Comparison of ENCODE assay signal across 8 cellular contexts in the genomic region with DNA sequence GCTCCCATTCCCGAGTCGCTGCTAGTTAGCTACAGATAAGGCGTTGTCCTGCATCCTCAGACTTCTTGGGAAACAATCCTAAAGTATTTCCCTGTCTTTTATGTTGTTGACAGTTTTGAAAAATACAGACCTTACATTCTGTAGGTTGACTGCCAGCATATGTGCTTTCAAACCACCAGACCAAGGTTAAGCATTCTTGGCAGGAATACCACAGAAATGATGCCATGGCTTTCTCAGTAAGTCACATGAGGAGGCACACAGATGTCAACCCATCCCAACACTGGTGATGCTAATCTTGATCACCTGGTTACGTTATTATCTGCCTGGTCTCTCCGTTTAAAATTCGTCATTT. TPM values are rescaled to one million over a fixed set of nuclear protein-coding genes. Genes with fewer than 3 reads are reported as not detected.
DNase-seq lines count a peak whose midpoint lies in the region; ATAC-seq and TF ChIP-seq lines count a peak whose summit lies in the region.

No MANE protein-coding gene starts in this region.

- H3K4me2 ChIP-seq in mesendoderm (ENCODE audit: low read length): peak overlapping the region; percentile 78

- H3K18ac ChIP-seq in mesendoderm (ENCODE audit: low read length): no peak overlapping the region

- H3K4ac ChIP-seq in mesendoderm (ENCODE audit: low read depth, low read length): no peak overlapping the region

- TF ChIP-seq CTCF in body of pancreas (IDR thresholded peaks at IDR 0.05): no peak

- H2BK15ac ChIP-seq in mesendoderm (replicated peaks; ENCODE audit: low read depth): no peak overlapping the region

- H3K4me1 ChIP-seq in ACC112 (ENCODE audit: control insufficient read depth, insufficient read depth, low read length, unreplicated experiment) (peaks cover 14% of the 10 kb centered on the region), body of pancreas (peaks cover 22% of the 10 kb centered on the region), mesendoderm (ENCODE audit: control insufficient read depth, low read depth, low read length) (no peaks in the 10 kb centered on the region)

- H4K8ac ChIP-seq in mesendoderm (ENCODE audit: low read depth, low read length): no peak overlapping the region

- H2AK5ac ChIP-seq in mesendoderm (ENCODE audit: low read length): no peak overlapping the region

- peak overlapping the region; percentile 95 for H3K56ac ChIP-seq in mesendoderm (ENCODE audit: low read length)

- H4K5ac ChIP-seq in mesendoderm (ENCODE audit: low read length): no peak overlapping the region

- H3K79me2 ChIP-seq in ACC112 (ENCODE audit: control insufficient read depth, insufficient read depth, low read length, unreplicated experiment) (peaks cover 15% of the 10 kb centered on the region), mesendoderm (ENCODE audit: control insufficient read depth, insufficient read depth, low read length) (no peaks in the 10 kb centered on the region)

- H3K27ac ChIP-seq in ACC112 (ENCODE audit: low read depth, low read length): no peak overlapping the region
- H3K27ac ChIP-seq in body of pancreas: peak overlapping the region; percentile 67 to 94 (median 93)
- H3K27ac ChIP-seq in mesendoderm (ENCODE audit: low read depth, low read length): no peak overlapping the region

- no peak for TF ChIP-seq POLR2A in body of pancreas (IDR thresholded peaks at IDR 0.05)

- no peak for ATAC-seq in body of pancreas
- no peak for ATAC-seq in GM21423 (IDR thresholded peaks at IDR 0.05; ENCODE audit: unreplicated experiment)
- no peak for ATAC-seq in GM18858 (IDR thresholded peaks at IDR 0.05; ENCODE audit: unreplicated experiment)
- no peak for ATAC-seq in HG03520 (IDR thresholded peaks at IDR 0.05; ENCODE audit: unreplicated experiment)

- H2BK120ac ChIP-seq in mesendoderm (ENCODE audit: low read depth, low read length): no peak overlapping the region

- H3K79me1 ChIP-seq in mesendoderm (ENCODE audit: low read length): peaks cover 2% of the 10 kb centered on the region

- H2BK5ac ChIP-seq in mesendoderm (ENCODE audit: low read length): no peak overlapping the region

- no peak overlapping the region for H3K23ac ChIP-seq in mesendoderm (ENCODE audit: low read length)

- H3K4me3 ChIP-seq in ACC112 (ENCODE audit: low read depth, low read length) (peak overlapping the region; percentile 97), body of pancreas (peak overlapping the region in 1 of 2 donors; percentile 75), mesendoderm (ENCODE audit: low read length) (no peak overlapping the region)

- no peak overlapping the region for H2AFZ ChIP-seq in ACC112 (ENCODE audit: low read length, unreplicated experiment)

- 10 to 13% methylated on average over 6 of the region's 6 CpGs for WGBS in body of pancreas, 2 donors
- WGBS in mesendoderm (ENCODE audit: extremely low coverage, insufficient coverage, low lambda C conversion rate): no CpG with 5 or more reads among the region's 6 CpGs

- H3K27me3 ChIP-seq in ACC112 (ENCODE audit: insufficient read depth, low read length) (no peaks in the 10 kb centered on the region), body of pancreas (no peaks in the 10 kb centered on the region), mesendoderm (ENCODE audit: insufficient read depth, low read length, poor library complexity) (no peaks in the 10 kb centered on the region)

- H3K9me3 ChIP-seq in body of pancreas: no peaks in the 10 kb centered on the region

- H3K9ac ChIP-seq in mesendoderm (ENCODE audit: low read length): peak overlapping the region; percentile 91

- peaks cover 7% of the 10 kb centered on the region; the same call in 1 of the 2 replicates for H3K36me3 ChIP-seq in ACC112 (ENCODE audit: insufficient read depth, low read length)
- peaks cover 0 to 9% of the 10 kb centered on the region in 2 donors for H3K36me3 ChIP-seq in body of pancreas (replicated peaks in 1 of 2; ENCODE audit: insufficient read depth in 1 of 2, low read depth in 2 of 2)
- H3K36me3 ChIP-seq in mesendoderm (ENCODE audit: control insufficient read depth, insufficient read depth, low read length): no peaks in the 10 kb centered on the region

- DNase-seq in HS-5 (ENCODE audit: low read depth): peak; percentile 30
- DNase-seq in body of pancreas: no peak
- DNase-seq in mesendoderm: peak; percentile 69
- no peak for DNase-seq in SK-N-DZ (ENCODE audit: low spot score)

- intact Hi-C loops in body of pancreas (cut with DNase I): no loop called here

RNA-seq across cellular contexts. Expression of a gene that starts 0.9 kb away (rescaled TPM):
- 10 to 100 TPM in 1 of 2 donors, 1 to 10 TPM in 1; 8.3 to 11.5 TPM for total RNA-seq in body of pancreas
- polyA plus RNA-seq in mesendoderm (2013, experiment 1 of 2): 8.7 TPM
- polyA plus RNA-seq in mesendoderm (2013, experiment 2 of 2): 9.0 TPM
- polyA plus RNA-seq in SK-N-DZ (2014; cell fraction: cytosol; rRNA removed): 31.9 and 33.4 TPM in 2 replicates
- polyA plus RNA-seq in SK-N-DZ (2014; cell fraction: nucleus; rRNA removed): 15.2 and 17.9 TPM in 2 replicates

RNA-seq across cellular contexts. Expression of a gene that starts 47.0 kb away (rescaled TPM):
- total RNA-seq in body of pancreas: 100 to 1,000 TPM; 119 to 248 TPM
- 107 TPM for polyA plus RNA-seq in mesendoderm (2013, experiment 1 of 2)
- 104 TPM for polyA plus RNA-seq in mesendoderm (2013, experiment 2 of 2)
- polyA plus RNA-seq in SK-N-DZ (2014; cell fraction: cytosol; rRNA removed): 59.9 and 65.0 TPM in 2 replicates
- 149 and 265 TPM in 2 replicates for polyA plus RNA-seq in SK-N-DZ (2014; cell fraction: nucleus; rRNA removed)

RNA-seq across cellular contexts. Expression of a gene that starts 49.6 kb away (rescaled TPM):
- total RNA-seq in body of pancreas: 10 to 100 TPM; 14.3 to 23.4 TPM
- 18.4 TPM for polyA plus RNA-seq in mesendoderm (2013, experiment 1 of 2)
- 17.9 TPM for polyA plus RNA-seq in mesendoderm (2013, experiment 2 of 2)
- polyA plus RNA-seq in SK-N-DZ (2014; cell fraction: cytosol; rRNA removed): 41.0 and 44.2 TPM in 2 replicates
- 129 and 152 TPM in 2 replicates for polyA plus RNA-seq in SK-N-DZ (2014; cell fraction: nucleus; rRNA removed)

Comparison
In these comparisons a context has a peak if more than half of its experiments do, and no peak if none do; other contexts are left out.
1. H3K27ac ChIP-seq: peak in body of pancreas (4 of 4); none in ACC112 (single experiment) and mesendoderm (single experiment).
2. DNase-seq: peak in HS-5 (single experiment) and mesendoderm (single experiment); none in body of pancreas (0 of 4) and SK-N-DZ (single experiment).